8 cellular contexts compared by ENCODE assay signal in the genomic region with DNA sequence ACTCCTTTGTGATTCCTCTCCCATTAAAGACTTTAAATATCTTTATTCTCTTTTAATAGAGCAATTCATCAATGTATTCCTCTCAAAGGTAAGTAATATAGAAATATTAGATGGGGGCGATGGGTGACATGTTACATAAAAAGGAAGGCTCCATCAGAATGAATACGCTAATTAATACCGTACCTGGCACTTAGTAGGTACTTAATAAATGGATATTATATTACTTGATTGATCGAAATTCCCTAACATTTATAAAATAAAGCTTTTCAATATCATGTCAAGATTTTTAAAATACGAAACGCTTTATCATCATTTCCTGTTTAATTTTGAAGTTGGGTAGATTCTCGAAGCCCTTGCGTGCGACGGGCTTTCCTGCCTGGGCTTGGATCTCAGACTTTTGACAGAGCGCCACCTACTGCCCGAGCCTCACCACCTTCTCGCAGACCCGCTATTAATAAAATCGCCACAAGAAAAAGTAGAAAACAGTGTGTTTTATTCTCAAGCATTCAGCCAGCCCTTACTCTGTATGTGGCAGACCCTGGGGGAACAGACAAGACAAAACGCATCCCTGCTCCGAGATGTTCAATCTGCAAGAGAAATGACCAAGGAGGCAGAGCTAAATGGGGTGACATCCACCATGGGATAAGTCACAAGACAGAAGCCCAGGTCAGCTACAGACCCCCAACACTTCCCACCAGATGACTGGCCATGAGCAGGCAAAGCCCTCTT.
DNase-seq lines count a peak whose midpoint lies in the region; ATAC-seq and TF ChIP-seq lines count a peak whose summit lies in the region.

No MANE protein-coding gene starts in this region.

- TF ChIP-seq RAD21 in Ishikawa (IDR thresholded peaks at IDR 0.05; ENCODE audit: low read depth) = peak; percentile 83

- peak overlapping the region in 11 of 12 donors; percentile 12 to 51 (median 40) for H3K4me3 ChIP-seq in heart left ventricle
- no peak overlapping the region for H3K4me3 ChIP-seq in aorta (ENCODE audit: low read length in 2 of 2)

- H3K9me3 ChIP-seq in heart left ventricle = no peaks in the 10 kb centered on the region
- no peaks in the 10 kb centered on the region for H3K9me3 ChIP-seq in aorta (ENCODE audit: control insufficient read depth, low read length)

- peak; percentile 53 to 90 (median 82) for TF ChIP-seq CTCF in heart left ventricle (IDR thresholded peaks at IDR 0.05)

- peak overlapping the region; percentile 32 to 54 for H3K27ac Mint-ChIP-seq in activated naive CD4-positive, alpha-beta T cell treated with anti-CD3 and anti-CD28 coated beads, Interleukin-2, amount 50 U/mL, for 72 hours

- TF ChIP-seq POLR2A in heart left ventricle (IDR thresholded peaks at IDR 0.05) = no peak

- 17% methylated on average over 17 of the region's 17 CpGs for WGBS in heart left ventricle, 4 donors
- WGBS in aorta, 2 donors = 16 to 17% methylated on average over 17 of the region's 17 CpGs

- H3K4me1 ChIP-seq in heart left ventricle = peaks cover 0 to 15% (median 7%) of the 10 kb centered on the region in 12 donors
- no peaks in the 10 kb centered on the region for H3K4me1 ChIP-seq in aorta (ENCODE audit: control insufficient read depth in 1 of 2, insufficient read depth in 2 of 2, low read length in 2 of 2)

- peaks cover 0 to 4% (median 0%) of the 10 kb centered on the region in 9 donors for H3K27me3 ChIP-seq in heart left ventricle
- no peaks in the 10 kb centered on the region for H3K27me3 ChIP-seq in aorta (ENCODE audit: control insufficient read depth in 1 of 2, insufficient read depth in 2 of 2, low read length in 1 of 2)

- peaks cover 0 to 7% of the 10 kb centered on the region in 2 donors for H3K9me3 Mint-ChIP-seq in activated naive CD4-positive, alpha-beta T cell treated with anti-CD3 and anti-CD28 coated beads, Interleukin-2, amount 50 U/mL, for 72 hours

- H3K27ac ChIP-seq in heart left ventricle (peak overlapping the region in 6 of 12 donors; percentile 10 to 54 (median 24)), aorta (ENCODE audit: low read depth in 1 of 2, low read length in 2 of 2) (no peak overlapping the region)

- H3K36me3 Mint-ChIP-seq in activated naive CD4-positive, alpha-beta T cell treated with anti-CD3 and anti-CD28 coated beads, Interleukin-2, amount 50 U/mL, for 72 hours = peaks cover 0 to 20% of the 10 kb centered on the region in 2 donors

- no peaks in the 10 kb centered on the region for H3K36me3 ChIP-seq in heart left ventricle
- H3K36me3 ChIP-seq in aorta (ENCODE audit: control insufficient read depth in 1 of 2, insufficient read depth in 2 of 2, low read length in 1 of 2) = no peaks in the 10 kb centered on the region

- intact Hi-C loops in heart left ventricle (cut with DNase I) (loop anchor here (1.0 to 10.0 kb wide), 15 partner anchors 92 to 758 kb away; no protein-coding TSS in a partner anchor), aorta (cut with DNase I) (loop anchor here (1.0 to 10.0 kb wide), 5 partner anchors 106 to 444 kb away; no protein-coding TSS in a partner anchor)

- no peak for TF ChIP-seq EP300 in Ishikawa (IDR thresholded peaks at IDR 0.05; ENCODE audit: borderline replicate concordance)

- DNase-seq in DMS53 (lab: John Stamatoyannopoulos, UW) (peak; percentile 90), SKM-1 (lab: John Stamatoyannopoulos, UW; ENCODE audit: unreplicated experiment) (peak; percentile 15), heart left ventricle (peak; percentile 66 to 80 (median 71)), renal cortical epithelial cell (ENCODE audit: low read depth) (peak; percentile 51), aorta (peak; percentile 86 to 92), NCI-H524 treated with DMSO at 0.1 percent for 48 hours (lab: John Stamatoyannopoulos, UW) (no peak)
- DNase-seq in activated naive CD4-positive, alpha-beta T cell treated with anti-CD3 and anti-CD28 coated beads, Interleukin-2, amount 50 U/mL, for 72 hours (ENCODE audit: low spot score in 2 of 2) = peak; percentile 71 to 77

- peak; percentile 58 to 65 for ATAC-seq in activated naive CD4-positive, alpha-beta T cell treated with anti-CD3 and anti-CD28 coated beads, Interleukin-2, amount 50 U/mL, for 72 hours
- ATAC-seq in heart left ventricle (peak; percentile 47 to 88 (median 76)), aorta (ENCODE audit: low FRiP score) (peak; percentile 79)

TF ChIP-seq in Ishikawa, 13 proteins besides CTCF, POLR2A, EP300 and RAD21:
- TF ChIP-seq, protein P1, sequence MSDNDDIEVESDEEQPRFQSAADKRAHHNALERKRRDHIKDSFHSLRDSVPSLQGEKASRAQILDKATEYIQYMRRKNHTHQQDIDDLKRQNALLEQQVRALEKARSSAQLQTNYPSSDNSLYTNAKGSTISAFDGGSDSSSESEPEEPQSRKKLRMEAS (IDR thresholded peaks at IDR 0.05) = no peak
- TF ChIP-seq TAF1 (IDR thresholded peaks at IDR 0.05; ENCODE audit: low read depth) = no peak
- no peak for TF ChIP-seq TEAD4 (IDR thresholded peaks at IDR 0.05)
- no peak for TF ChIP-seq ZBTB7A (IDR thresholded peaks at IDR 0.05; ENCODE audit: low read depth)
- TF ChIP-seq NFIC (IDR thresholded peaks at IDR 0.05) = no peak
- no peak for TF ChIP-seq TCF12 (IDR thresholded peaks at IDR 0.05; ENCODE audit: low read depth)
- TF ChIP-seq EGR1 (IDR thresholded peaks at IDR 0.05) = no peak
- TF ChIP-seq, protein P2, sequence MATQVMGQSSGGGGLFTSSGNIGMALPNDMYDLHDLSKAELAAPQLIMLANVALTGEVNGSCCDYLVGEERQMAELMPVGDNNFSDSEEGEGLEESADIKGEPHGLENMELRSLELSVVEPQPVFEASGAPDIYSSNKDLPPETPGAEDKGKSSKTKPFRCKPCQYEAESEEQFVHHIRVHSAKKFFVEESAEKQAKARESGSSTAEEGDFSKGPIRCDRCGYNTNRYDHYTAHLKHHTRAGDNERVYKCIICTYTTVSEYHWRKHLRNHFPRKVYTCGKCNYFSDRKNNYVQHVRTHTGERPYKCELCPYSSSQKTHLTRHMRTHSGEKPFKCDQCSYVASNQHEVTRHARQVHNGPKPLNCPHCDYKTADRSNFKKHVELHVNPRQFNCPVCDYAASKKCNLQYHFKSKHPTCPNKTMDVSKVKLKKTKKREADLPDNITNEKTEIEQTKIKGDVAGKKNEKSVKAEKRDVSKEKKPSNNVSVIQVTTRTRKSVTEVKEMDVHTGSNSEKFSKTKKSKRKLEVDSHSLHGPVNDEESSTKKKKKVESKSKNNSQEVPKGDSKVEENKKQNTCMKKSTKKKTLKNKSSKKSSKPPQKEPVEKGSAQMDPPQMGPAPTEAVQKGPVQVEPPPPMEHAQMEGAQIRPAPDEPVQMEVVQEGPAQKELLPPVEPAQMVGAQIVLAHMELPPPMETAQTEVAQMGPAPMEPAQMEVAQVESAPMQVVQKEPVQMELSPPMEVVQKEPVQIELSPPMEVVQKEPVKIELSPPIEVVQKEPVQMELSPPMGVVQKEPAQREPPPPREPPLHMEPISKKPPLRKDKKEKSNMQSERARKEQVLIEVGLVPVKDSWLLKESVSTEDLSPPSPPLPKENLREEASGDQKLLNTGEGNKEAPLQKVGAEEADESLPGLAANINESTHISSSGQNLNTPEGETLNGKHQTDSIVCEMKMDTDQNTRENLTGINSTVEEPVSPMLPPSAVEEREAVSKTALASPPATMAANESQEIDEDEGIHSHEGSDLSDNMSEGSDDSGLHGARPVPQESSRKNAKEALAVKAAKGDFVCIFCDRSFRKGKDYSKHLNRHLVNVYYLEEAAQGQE (IDR thresholded peaks at IDR 0.05; ENCODE audit: low read depth) = no peak

Comparison
In these comparisons a context has a peak if more than half of its experiments do, and no peak if none do; other contexts are left out.
1. H3K4me3 ChIP-seq: peak in heart left ventricle (11 of 12); none in aorta (0 of 2).
2. Peak in every context shown above with its lines, with median percentiles within 50 percentile points of each other: ATAC-seq.